In genomic region chr20:4449977-4450715, GRCh38 we compare ENCODE assay signal across 11 cellular contexts.
DNase-seq lines count a peak whose midpoint lies in the region; ATAC-seq, FAIRE-seq and TF ChIP-seq lines count a peak whose summit lies in the region.
"Had no signal": no experiment of that assay in that cellular context is flagged by ENCODE, and none has a peak within 500 bp of the region (broad histone marks: within the 10 kb centered on the region; RNA-seq: fewer than 3 reads in every experiment).

No MANE protein-coding gene starts in this region.

- H2AFZ ChIP-seq in HepG2 (ENCODE audit: low read length): no peak overlapping the region

- peaks cover 13% of the 10 kb centered on the region for H3K27me3 Mint-ChIP-seq in activated CD4-positive, alpha-beta memory T cell treated with anti-CD3 and anti-CD28 coated beads, Interleukin-2, amount 10 ng/mL, durations not matched to agents 7 days and 5 days

- ATAC-seq in HepG2 (peak; percentile 96), right lobe of liver (no peak), GM19023 (IDR thresholded peaks at IDR 0.05; ENCODE audit: unreplicated experiment) (no peak), GM21737 (IDR thresholded peaks at IDR 0.05; ENCODE audit: unreplicated experiment) (no peak)

- H3K27ac Mint-ChIP-seq in activated CD4-positive, alpha-beta memory T cell treated with anti-CD3 and anti-CD28 coated beads, Interleukin-2, amount 10 ng/mL, durations not matched to agents 7 days and 5 days: no peak overlapping the region

- WGBS in HepG2 (ENCODE audit: low lambda C conversion rate): 45% methylated on average over 9 of the region's 9 CpGs
- 72% methylated on average over 9 of the region's 9 CpGs for WGBS in right lobe of liver (ENCODE audit: insufficient coverage, low coverage, low lambda C conversion rate, missing lambda C conversion rate)

- CTCF ChIA-PET in HepG2 (lab: Yijun Ruan, JAX; ENCODE audit: low intra/inter-chr PET ratio, low total read pairs): no interaction called here
- CTCF ChIA-PET in activated CD4-positive, alpha-beta memory T cell treated with anti-CD3 and anti-CD28 coated beads, Interleukin-2, amount 10 ng/mL, durations not matched to agents 7 days and 5 days (lab: Charles Lee): no interaction called here

- no TSS peak for BruUV-seq in HepG2 (replicated peaks; lab: Mats Ljungman, UMichigan)

- H3K4me2 ChIP-seq in HepG2 (ENCODE audit: low read depth, low read length): no peak overlapping the region

- DNase-seq in HepG2 (ENCODE audit: low spot score): peak; percentile 46
- no peak for DNase-seq in right lobe of liver
- peak; percentile 49 for DNase-seq in astrocyte of the cerebellum (ENCODE audit: low read depth)
- DNase-seq in kidney tubule cell (ENCODE audit: low spot score): peak; percentile 25
- no peak for DNase-seq in activated gamma-delta T cell (lab: John Stamatoyannopoulos, UW)
- DNase-seq in activated CD4-positive, alpha-beta memory T cell treated with anti-CD3 and anti-CD28 coated beads, Interleukin-2, amount 10 ng/mL, durations not matched to agents 7 days and 5 days: no peak
- DNase-seq: activated T-cell treated with anti-CD3 and anti-CD28 coated beads, Interleukin-2, amount 50 U/mL, for 1 hour; AML-193 had no signal

- H3K9me3 ChIP-seq in HepG2 (ENCODE audit: low read length) (0 out of 2 replicates have a peak, but pooled peaks cover 4% of the 10 kb centered on the region), right lobe of liver (no peaks in the 10 kb centered on the region)

- H3K27me3 ChIP-seq in HepG2 (ENCODE audit: control insufficient read depth in 1 of 2, insufficient read depth in 2 of 2, low read length in 2 of 2) (no peaks in the 10 kb centered on the region), right lobe of liver (no peaks in the 10 kb centered on the region)

- H3K36me3 Mint-ChIP-seq in activated CD4-positive, alpha-beta memory T cell treated with anti-CD3 and anti-CD28 coated beads, Interleukin-2, amount 10 ng/mL, durations not matched to agents 7 days and 5 days (ENCODE audit: low read depth): no peaks in the 10 kb centered on the region

- H3K36me3 ChIP-seq in HepG2 (replicated peaks in 1 of 2; ENCODE audit: control insufficient read depth in 1 of 2, insufficient read depth in 2 of 2, low read length in 2 of 2) (no peaks in the 10 kb centered on the region), right lobe of liver (no peaks in the 10 kb centered on the region)

- TF ChIP-seq POLR2A in HepG2 (IDR thresholded peaks at IDR 0.05; ENCODE audit: insufficient read depth in 1 of 2, low read depth in 2 of 2, low read length in 2 of 2) (no peak), right lobe of liver (IDR thresholded peaks at IDR 0.05) (no peak)

- H3K27ac ChIP-seq in HepG2 (ENCODE audit: extremely low read length, insufficient read depth, low read length): no peak overlapping the region
- H3K27ac ChIP-seq in right lobe of liver: no peak overlapping the region

- TF ChIP-seq CTCF in HepG2 (CRISPR knock-in tag; IDR thresholded peaks at IDR 0.05) (no peak), right lobe of liver (IDR thresholded peaks at IDR 0.05) (no peak), astrocyte of the cerebellum (IDR thresholded peaks at IDR 0.05; ENCODE audit: low read depth, low read length, missing control alignments) (peak; percentile 38)

- no peak for TF ChIP-seq RAD21 in HepG2 (CRISPR knock-in tag; IDR thresholded peaks at IDR 0.05)

- no peaks in the 10 kb centered on the region for H3K9me3 Mint-ChIP-seq in activated CD4-positive, alpha-beta memory T cell treated with anti-CD3 and anti-CD28 coated beads, Interleukin-2, amount 10 ng/mL, durations not matched to agents 7 days and 5 days

- H3K4me3 Mint-ChIP-seq in activated CD4-positive, alpha-beta memory T cell treated with anti-CD3 and anti-CD28 coated beads, Interleukin-2, amount 10 ng/mL, durations not matched to agents 7 days and 5 days: no peak overlapping the region

- FAIRE-seq in HepG2 (lab: Jason Lieb, UNC): peak; percentile 69
- FAIRE-seq: GM18507 had no signal

- POLR2A ChIA-PET in HepG2 (lab: Yijun Ruan, JAX): no interaction called here
- POLR2A ChIA-PET in activated CD4-positive, alpha-beta memory T cell treated with anti-CD3 and anti-CD28 coated beads, Interleukin-2, amount 10 ng/mL, durations not matched to agents 7 days and 5 days (lab: Charles Lee): no interaction called here

- in situ Hi-C loops in HepG2 (cut with HindIII; ENCODE audit: extremely low pct_ligation_motif_present, low pct_unique_long_range_greater_than_20kb) (no loop called here), astrocyte of the cerebellum (cut with HindIII; ENCODE audit: low sequenced_read_pairs) (no loop called here)

- H3K4me1 Mint-ChIP-seq in activated CD4-positive, alpha-beta memory T cell treated with anti-CD3 and anti-CD28 coated beads, Interleukin-2, amount 10 ng/mL, durations not matched to agents 7 days and 5 days: no peaks in the 10 kb centered on the region

- TF ChIP-seq EP300 in HepG2 (IDR thresholded peaks at IDR 0.05; ENCODE audit: low read depth in 2 of 2, low read length in 2 of 2): no peak
- no peak for TF ChIP-seq EP300 in HepG2 (CRISPR knock-in tag; IDR thresholded peaks at IDR 0.05; ENCODE audit: borderline replicate concordance)

- no peaks in the 10 kb centered on the region for H3K4me1 ChIP-seq in HepG2 (ENCODE audit: insufficient read depth, low read length)
- H3K4me1 ChIP-seq in right lobe of liver: no peaks in the 10 kb centered on the region

- no peaks in the 10 kb centered on the region for H4K20me1 ChIP-seq in HepG2 (ENCODE audit: insufficient read depth, low read length)

- H3K79me2 ChIP-seq in HepG2 (ENCODE audit: insufficient read depth, low read length): no peaks in the 10 kb centered on the region

- H3K9ac ChIP-seq in HepG2 (ENCODE audit: insufficient read depth, low read depth, low read length): no peak overlapping the region

- H3K4me3 ChIP-seq in HepG2 (replicated peaks in 1 of 3; ENCODE audit: insufficient read depth in 1 of 3, low read depth in 2 of 3, low read length in 3 of 3): no peak overlapping the region
- no peak overlapping the region for H3K4me3 ChIP-seq in right lobe of liver
- no peak overlapping the region for H3K4me3 ChIP-seq in astrocyte of the cerebellum (ENCODE audit: low read depth, low read length)

- intact Hi-C loops in HepG2 (cut with micrococcal nuclease; ENCODE audit: unreplicated experiment): no loop called here
- intact Hi-C loops in right lobe of liver (cut with DNase I): no loop called here

TF ChIP-seq in HepG2, 621 proteins besides CTCF, POLR2A, EP300 and RAD21 (continues in another document):
- no peak for TF ChIP-seq TBL1XR1 (IDR thresholded peaks at IDR 0.05; ENCODE audit: borderline replicate concordance, low read length, partially characterized antibody)
- TF ChIP-seq TARDBP (CRISPR knock-in tag; IDR thresholded peaks at IDR 0.05): peak; percentile 19; the same call in 1 of the 2 replicates
- TF ChIP-seq ZBTB49 (CRISPR knock-in tag; IDR thresholded peaks at IDR 0.05; ENCODE audit: borderline replicate concordance): no peak
- TF ChIP-seq ZNF224 (CRISPR knock-in tag; IDR thresholded peaks at IDR 0.05): no peak
- TF ChIP-seq ZNF75D (CRISPR knock-in tag; IDR thresholded peaks at IDR 0.05; ENCODE audit: borderline replicate concordance): no peak
- TF ChIP-seq SP140L (CRISPR knock-in tag; IDR thresholded peaks at IDR 0.05; ENCODE audit: borderline replicate concordance): no peak
- TF ChIP-seq ZBTB43 (CRISPR knock-in tag; conservative IDR thresholded peaks at IDR 0.05): no peak
- no peak for TF ChIP-seq ZFYVE20 (CRISPR knock-in tag; IDR thresholded peaks at IDR 0.05; ENCODE audit: borderline replicate concordance, low read depth)
- TF ChIP-seq GZF1 (CRISPR knock-in tag; IDR thresholded peaks at IDR 0.05): no peak
- 0 out of 2 replicates have a peak, but pooled peaks have one; percentile 25 for TF ChIP-seq ZSCAN5A (CRISPR knock-in tag; IDR thresholded peaks at IDR 0.05; ENCODE audit: borderline replicate concordance)

Comparison
In these comparisons a context has a peak if more than half of its experiments do, and no peak if none do; other contexts are left out.
1. DNase-seq: peak in HepG2 (single experiment), astrocyte of the cerebellum (single experiment) and kidney tubule cell (single experiment); none in right lobe of liver (0 of 3), activated gamma-delta T cell (single experiment) and activated CD4-positive, alpha-beta memory T cell treated with anti-CD3 and anti-CD28 coated beads, Interleukin-2, amount 10 ng/mL, durations not matched to agents 7 days and 5 days (single experiment).